1 cellular context compared by ENCODE assay signal in the genomic region with DNA sequence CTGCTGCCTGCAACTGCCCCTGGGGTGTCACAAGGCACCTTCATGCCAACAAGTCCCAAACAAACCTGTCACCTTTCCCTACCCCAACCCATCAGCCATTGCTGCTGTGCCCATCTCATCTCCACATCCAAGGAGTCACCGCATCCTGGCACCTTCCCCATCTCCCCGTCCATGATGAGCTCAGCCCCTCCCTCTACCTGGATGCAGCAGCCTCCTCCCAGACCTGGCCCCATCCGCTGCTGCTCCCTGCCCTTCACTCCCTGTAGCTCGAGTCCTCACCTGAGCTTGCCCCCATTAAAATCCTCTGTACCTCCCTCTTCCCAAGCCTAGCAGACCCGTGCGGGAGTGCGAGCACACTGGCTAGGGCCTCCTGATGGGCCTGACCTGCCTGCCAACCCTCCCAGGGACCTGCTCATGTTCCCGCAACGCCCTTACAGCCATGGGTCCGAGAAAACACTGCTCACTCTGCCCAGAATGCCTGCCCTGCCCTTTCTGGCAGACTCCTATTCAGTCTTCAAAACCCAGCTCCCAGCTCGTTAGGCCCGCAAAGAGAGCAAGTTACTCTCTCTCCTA.
TF ChIP-seq lines count a peak whose summit lies in the region.

No MANE protein-coding gene starts in this region.

TF ChIP-seq in H1, 55 proteins besides CTCF, POLR2A, EP300 and RAD21 (continued from another document):
- TF ChIP-seq, protein P1, sequence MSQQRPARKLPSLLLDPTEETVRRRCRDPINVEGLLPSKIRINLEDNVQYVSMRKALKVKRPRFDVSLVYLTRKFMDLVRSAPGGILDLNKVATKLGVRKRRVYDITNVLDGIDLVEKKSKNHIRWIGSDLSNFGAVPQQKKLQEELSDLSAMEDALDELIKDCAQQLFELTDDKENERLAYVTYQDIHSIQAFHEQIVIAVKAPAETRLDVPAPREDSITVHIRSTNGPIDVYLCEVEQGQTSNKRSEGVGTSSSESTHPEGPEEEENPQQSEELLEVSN (IDR thresholded peaks at IDR 0.05), result no peak
- TF ChIP-seq TAF7 (optimal IDR thresholded peaks at IDR 0.05; ENCODE audit: borderline replicate concordance, low read depth, low read length) (no peak), RBBP5 (IDR thresholded peaks at IDR 0.05; ENCODE audit: borderline replicate concordance, low read depth, low read length) (no peak), SIN3A (conservative IDR thresholded peaks at IDR 0.05 in 1 of 2, IDR thresholded peaks at IDR 0.05 in 1 of 2; ENCODE audit: low read depth in 1 of 2, low read length in 2 of 2) (no peak), FOSL1 (IDR thresholded peaks at IDR 0.05; ENCODE audit: insufficient read depth, low read depth, low read length) (no peak), JUND (IDR thresholded peaks at IDR 0.05; ENCODE audit: low read length) (no peak), RFX5 (IDR thresholded peaks at IDR 0.05; ENCODE audit: borderline replicate concordance, low read depth, low read length) (no peak), SIX5 (IDR thresholded peaks at IDR 0.05; ENCODE audit: low read depth, low read length) (no peak), SAP30 (IDR thresholded peaks at IDR 0.05; ENCODE audit: insufficient read depth, insufficient replicate concordance, low read length) (no peak), PHF8 (conservative IDR thresholded peaks at IDR 0.05; ENCODE audit: low read depth, low read length) (no peak), CEBPB (IDR thresholded peaks at IDR 0.05; ENCODE audit: low read depth, low read length) (no peak), RNF2 (IDR thresholded peaks at IDR 0.05; ENCODE audit: borderline replicate concordance, low read depth, low read length, missing control alignments, poor library complexity, severe bottlenecking) (no peak)
